In the genomic region with DNA sequence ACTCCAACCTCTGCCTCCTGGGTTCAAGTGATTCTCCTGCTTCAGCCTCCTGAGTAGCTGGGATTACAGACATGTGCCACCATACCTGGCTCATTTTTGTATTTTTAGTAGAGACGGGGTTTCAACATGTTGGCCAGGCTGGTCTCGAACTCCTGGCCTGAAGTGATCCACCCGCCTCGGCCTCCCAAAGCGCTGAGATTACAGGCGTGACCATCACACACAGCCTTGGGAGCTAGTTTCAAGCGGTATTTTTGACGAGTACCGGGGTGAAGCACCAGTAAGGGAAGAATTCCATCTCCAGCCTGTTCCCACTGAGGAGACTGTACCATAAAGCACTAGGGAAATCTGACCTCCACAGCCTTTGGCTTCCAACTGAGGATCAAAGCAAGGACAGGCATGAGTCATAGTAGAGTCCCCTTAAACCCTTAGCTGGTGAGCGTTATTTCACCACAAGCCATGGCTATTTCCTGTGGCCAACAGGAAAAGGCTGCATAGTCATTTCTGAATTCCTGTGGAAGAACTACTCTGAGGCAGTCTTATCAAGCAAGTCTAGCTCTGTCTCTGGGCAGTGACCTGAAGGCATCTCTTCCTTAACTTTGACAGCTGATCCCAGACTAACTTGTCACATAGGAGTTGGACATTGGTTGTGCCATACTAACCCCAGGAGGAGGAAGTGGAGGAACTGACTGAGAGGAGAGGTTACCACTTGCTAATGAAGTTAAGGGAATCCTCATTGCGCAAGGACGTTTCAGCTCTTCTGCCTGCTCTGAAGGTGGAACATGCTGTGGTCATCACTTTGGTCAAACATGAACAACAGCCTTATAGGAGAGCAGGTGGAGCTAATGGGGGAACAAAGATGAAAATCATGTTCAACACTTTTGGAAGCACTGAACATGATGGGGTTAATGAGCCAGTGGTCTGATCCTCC, we compare ENCODE assay signal across 1 cellular context.
TF ChIP-seq lines count a peak whose summit lies in the region.

No MANE protein-coding gene starts in this region.

TF ChIP-seq in HepG2, 621 proteins besides CTCF, POLR2A, EP300 and RAD21 (continued from another document and continues in another):
- TF ChIP-seq ZNF10 (CRISPR knock-in tag; IDR thresholded peaks at IDR 0.05; ENCODE audit: borderline replicate concordance, low read depth) (no peak), ZNF530 (CRISPR knock-in tag; IDR thresholded peaks at IDR 0.05; ENCODE audit: low read depth) (no peak), ZNF350 (CRISPR knock-in tag; IDR thresholded peaks at IDR 0.05; ENCODE audit: borderline replicate concordance, low read depth) (0 out of 2 replicates have a peak, but pooled peaks have one; percentile 26), FOXA1 (IDR thresholded peaks at IDR 0.05) (no peak), FOXA1 (CRISPR knock-in tag; IDR thresholded peaks at IDR 0.05) (no peak), SP1 (IDR thresholded peaks at IDR 0.05) (no peak), SP1 (CRISPR knock-in tag; IDR thresholded peaks at IDR 0.05) (no peak), SRSF9 (IDR thresholded peaks at IDR 0.05; ENCODE audit: borderline replicate concordance, insufficient read depth, low read depth, low read length, poor library complexity, severe bottlenecking) (no peak), KDM6A (CRISPR knock-in tag; IDR thresholded peaks at IDR 0.05; ENCODE audit: low read depth) (0 out of 2 replicates have a peak, but pooled peaks have one; percentile 31), ZKSCAN1 (IDR thresholded peaks at IDR 0.05; ENCODE audit: low read length) (no peak), RBM22 (optimal IDR thresholded peaks at IDR 0.05; ENCODE audit: low read length) (no peak), CAMTA2 (CRISPR knock-in tag; IDR thresholded peaks at IDR 0.05; ENCODE audit: borderline replicate concordance) (no peak), MEIS1 (CRISPR knock-in tag; IDR thresholded peaks at IDR 0.05; ENCODE audit: borderline replicate concordance) (no peak), XBP1 (CRISPR knock-in tag; IDR thresholded peaks at IDR 0.05) (no peak), ZZZ3 (CRISPR knock-in tag; IDR thresholded peaks at IDR 0.05; ENCODE audit: borderline replicate concordance) (no peak), HMGA1 (CRISPR knock-in tag; conservative IDR thresholded peaks at IDR 0.05) (no peak), CC2D1A (CRISPR knock-in tag; IDR thresholded peaks at IDR 0.05) (no peak), SMC3 (IDR thresholded peaks at IDR 0.05; ENCODE audit: low read length) (no peak; the same call in 1 of the 2 replicates), ZNF792 (CRISPR knock-in tag; IDR thresholded peaks at IDR 0.05) (peak; percentile 73; the same call in 1 of the 2 replicates), SP4 (CRISPR knock-in tag; IDR thresholded peaks at IDR 0.05) (0 out of 2 replicates have a peak, but pooled peaks have one; percentile 19), ZFP1 (CRISPR knock-in tag; IDR thresholded peaks at IDR 0.05) (no peak), SIN3B (IDR thresholded peaks at IDR 0.05; ENCODE audit: low read length) (no peak), TARDBP (CRISPR knock-in tag; IDR thresholded peaks at IDR 0.05) (no peak), ZNF274 (CRISPR knock-in tag; IDR thresholded peaks at IDR 0.05) (no peak), ZNF24 (IDR thresholded peaks at IDR 0.05) (no peak), MXI1 (IDR thresholded peaks at IDR 0.05; ENCODE audit: borderline replicate concordance, low read depth, low read length) (peak; percentile 44; the same call in 1 of the 3 replicates), YEATS2 (CRISPR knock-in tag; IDR thresholded peaks at IDR 0.05; ENCODE audit: borderline replicate concordance) (no peak; the same call in 1 of the 2 replicates), FOSL1 (CRISPR knock-in tag; IDR thresholded peaks at IDR 0.05; ENCODE audit: borderline replicate concordance) (peak; percentile 91), FLYWCH1 (CRISPR knock-in tag; IDR thresholded peaks at IDR 0.05) (no peak)
- TF ChIP-seq, protein P1, sequence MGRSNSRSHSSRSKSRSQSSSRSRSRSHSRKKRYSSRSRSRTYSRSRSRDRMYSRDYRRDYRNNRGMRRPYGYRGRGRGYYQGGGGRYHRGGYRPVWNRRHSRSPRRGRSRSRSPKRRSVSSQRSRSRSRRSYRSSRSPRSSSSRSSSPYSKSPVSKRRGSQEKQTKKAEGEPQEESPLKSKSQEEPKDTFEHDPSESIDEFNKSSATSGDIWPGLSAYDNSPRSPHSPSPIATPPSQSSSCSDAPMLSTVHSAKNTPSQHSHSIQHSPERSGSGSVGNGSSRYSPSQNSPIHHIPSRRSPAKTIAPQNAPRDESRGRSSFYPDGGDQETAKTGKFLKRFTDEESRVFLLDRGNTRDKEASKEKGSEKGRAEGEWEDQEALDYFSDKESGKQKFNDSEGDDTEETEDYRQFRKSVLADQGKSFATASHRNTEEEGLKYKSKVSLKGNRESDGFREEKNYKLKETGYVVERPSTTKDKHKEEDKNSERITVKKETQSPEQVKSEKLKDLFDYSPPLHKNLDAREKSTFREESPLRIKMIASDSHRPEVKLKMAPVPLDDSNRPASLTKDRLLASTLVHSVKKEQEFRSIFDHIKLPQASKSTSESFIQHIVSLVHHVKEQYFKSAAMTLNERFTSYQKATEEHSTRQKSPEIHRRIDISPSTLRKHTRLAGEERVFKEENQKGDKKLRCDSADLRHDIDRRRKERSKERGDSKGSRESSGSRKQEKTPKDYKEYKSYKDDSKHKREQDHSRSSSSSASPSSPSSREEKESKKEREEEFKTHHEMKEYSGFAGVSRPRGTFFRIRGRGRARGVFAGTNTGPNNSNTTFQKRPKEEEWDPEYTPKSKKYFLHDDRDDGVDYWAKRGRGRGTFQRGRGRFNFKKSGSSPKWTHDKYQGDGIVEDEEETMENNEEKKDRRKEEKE (IDR thresholded peaks at IDR 0.05): no peak
- TF ChIP-seq, protein P2, sequence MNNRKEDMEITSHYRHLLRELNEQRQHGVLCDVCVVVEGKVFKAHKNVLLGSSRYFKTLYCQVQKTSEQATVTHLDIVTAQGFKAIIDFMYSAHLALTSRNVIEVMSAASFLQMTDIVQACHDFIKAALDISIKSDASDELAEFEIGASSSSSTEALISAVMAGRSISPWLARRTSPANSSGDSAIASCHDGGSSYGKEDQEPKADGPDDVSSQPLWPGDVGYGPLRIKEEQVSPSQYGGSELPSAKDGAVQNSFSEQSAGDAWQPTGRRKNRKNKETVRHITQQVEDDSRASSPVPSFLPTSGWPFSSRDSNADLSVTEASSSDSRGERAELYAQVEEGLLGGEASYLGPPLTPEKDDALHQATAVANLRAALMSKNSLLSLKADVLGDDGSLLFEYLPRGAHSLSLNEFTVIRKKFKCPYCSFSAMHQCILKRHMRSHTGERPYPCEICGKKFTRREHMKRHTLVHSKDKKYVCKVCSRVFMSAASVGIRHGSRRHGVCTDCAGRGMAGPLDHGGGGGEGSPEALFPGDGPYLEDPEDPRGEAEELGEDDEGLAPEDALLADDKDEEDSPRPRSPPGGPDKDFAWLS (CRISPR knock-in tag; IDR thresholded peaks at IDR 0.05; ENCODE audit: borderline replicate concordance): no peak
- TF ChIP-seq, protein P3, sequence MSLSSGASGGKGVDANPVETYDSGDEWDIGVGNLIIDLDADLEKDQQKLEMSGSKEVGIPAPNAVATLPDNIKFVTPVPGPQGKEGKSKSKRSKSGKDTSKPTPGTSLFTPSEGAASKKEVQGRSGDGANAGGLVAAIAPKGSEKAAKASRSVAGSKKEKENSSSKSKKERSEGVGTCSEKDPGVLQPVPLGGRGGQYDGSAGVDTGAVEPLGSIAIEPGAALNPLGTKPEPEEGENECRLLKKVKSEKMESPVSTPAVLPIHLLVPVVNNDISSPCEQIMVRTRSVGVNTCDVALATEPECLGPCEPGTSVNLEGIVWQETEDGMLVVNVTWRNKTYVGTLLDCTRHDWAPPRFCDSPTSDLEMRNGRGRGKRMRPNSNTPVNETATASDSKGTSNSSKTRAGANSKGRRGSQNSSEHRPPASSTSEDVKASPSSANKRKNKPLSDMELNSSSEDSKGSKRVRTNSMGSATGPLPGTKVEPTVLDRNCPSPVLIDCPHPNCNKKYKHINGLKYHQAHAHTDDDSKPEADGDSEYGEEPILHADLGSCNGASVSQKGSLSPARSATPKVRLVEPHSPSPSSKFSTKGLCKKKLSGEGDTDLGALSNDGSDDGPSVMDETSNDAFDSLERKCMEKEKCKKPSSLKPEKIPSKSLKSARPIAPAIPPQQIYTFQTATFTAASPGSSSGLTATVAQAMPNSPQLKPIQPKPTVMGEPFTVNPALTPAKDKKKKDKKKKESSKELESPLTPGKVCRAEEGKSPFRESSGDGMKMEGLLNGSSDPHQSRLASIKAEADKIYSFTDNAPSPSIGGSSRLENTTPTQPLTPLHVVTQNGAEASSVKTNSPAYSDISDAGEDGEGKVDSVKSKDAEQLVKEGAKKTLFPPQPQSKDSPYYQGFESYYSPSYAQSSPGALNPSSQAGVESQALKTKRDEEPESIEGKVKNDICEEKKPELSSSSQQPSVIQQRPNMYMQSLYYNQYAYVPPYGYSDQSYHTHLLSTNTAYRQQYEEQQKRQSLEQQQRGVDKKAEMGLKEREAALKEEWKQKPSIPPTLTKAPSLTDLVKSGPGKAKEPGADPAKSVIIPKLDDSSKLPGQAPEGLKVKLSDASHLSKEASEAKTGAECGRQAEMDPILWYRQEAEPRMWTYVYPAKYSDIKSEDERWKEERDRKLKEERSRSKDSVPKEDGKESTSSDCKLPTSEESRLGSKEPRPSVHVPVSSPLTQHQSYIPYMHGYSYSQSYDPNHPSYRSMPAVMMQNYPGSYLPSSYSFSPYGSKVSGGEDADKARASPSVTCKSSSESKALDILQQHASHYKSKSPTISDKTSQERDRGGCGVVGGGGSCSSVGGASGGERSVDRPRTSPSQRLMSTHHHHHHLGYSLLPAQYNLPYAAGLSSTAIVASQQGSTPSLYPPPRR (CRISPR knock-in tag; IDR thresholded peaks at IDR 0.05; ENCODE audit: borderline replicate concordance): peak; percentile 32; the same call in 1 of the 2 replicates
- TF ChIP-seq, protein P4, sequence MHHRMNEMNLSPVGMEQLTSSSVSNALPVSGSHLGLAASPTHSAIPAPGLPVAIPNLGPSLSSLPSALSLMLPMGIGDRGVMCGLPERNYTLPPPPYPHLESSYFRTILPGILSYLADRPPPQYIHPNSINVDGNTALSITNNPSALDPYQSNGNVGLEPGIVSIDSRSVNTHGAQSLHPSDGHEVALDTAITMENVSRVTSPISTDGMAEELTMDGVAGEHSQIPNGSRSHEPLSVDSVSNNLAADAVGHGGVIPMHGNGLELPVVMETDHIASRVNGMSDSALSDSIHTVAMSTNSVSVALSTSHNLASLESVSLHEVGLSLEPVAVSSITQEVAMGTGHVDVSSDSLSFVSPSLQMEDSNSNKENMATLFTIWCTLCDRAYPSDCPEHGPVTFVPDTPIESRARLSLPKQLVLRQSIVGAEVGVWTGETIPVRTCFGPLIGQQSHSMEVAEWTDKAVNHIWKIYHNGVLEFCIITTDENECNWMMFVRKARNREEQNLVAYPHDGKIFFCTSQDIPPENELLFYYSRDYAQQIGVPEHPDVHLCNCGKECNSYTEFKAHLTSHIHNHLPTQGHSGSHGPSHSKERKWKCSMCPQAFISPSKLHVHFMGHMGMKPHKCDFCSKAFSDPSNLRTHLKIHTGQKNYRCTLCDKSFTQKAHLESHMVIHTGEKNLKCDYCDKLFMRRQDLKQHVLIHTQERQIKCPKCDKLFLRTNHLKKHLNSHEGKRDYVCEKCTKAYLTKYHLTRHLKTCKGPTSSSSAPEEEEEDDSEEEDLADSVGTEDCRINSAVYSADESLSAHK (CRISPR knock-in tag; IDR thresholded peaks at IDR 0.05; ENCODE audit: borderline replicate concordance): no peak
- TF ChIP-seq, protein P5, sequence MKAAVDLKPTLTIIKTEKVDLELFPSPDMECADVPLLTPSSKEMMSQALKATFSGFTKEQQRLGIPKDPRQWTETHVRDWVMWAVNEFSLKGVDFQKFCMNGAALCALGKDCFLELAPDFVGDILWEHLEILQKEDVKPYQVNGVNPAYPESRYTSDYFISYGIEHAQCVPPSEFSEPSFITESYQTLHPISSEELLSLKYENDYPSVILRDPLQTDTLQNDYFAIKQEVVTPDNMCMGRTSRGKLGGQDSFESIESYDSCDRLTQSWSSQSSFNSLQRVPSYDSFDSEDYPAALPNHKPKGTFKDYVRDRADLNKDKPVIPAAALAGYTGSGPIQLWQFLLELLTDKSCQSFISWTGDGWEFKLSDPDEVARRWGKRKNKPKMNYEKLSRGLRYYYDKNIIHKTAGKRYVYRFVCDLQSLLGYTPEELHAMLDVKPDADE (CRISPR knock-in tag; IDR thresholded peaks at IDR 0.05): no peak
- TF ChIP-seq, protein P6, sequence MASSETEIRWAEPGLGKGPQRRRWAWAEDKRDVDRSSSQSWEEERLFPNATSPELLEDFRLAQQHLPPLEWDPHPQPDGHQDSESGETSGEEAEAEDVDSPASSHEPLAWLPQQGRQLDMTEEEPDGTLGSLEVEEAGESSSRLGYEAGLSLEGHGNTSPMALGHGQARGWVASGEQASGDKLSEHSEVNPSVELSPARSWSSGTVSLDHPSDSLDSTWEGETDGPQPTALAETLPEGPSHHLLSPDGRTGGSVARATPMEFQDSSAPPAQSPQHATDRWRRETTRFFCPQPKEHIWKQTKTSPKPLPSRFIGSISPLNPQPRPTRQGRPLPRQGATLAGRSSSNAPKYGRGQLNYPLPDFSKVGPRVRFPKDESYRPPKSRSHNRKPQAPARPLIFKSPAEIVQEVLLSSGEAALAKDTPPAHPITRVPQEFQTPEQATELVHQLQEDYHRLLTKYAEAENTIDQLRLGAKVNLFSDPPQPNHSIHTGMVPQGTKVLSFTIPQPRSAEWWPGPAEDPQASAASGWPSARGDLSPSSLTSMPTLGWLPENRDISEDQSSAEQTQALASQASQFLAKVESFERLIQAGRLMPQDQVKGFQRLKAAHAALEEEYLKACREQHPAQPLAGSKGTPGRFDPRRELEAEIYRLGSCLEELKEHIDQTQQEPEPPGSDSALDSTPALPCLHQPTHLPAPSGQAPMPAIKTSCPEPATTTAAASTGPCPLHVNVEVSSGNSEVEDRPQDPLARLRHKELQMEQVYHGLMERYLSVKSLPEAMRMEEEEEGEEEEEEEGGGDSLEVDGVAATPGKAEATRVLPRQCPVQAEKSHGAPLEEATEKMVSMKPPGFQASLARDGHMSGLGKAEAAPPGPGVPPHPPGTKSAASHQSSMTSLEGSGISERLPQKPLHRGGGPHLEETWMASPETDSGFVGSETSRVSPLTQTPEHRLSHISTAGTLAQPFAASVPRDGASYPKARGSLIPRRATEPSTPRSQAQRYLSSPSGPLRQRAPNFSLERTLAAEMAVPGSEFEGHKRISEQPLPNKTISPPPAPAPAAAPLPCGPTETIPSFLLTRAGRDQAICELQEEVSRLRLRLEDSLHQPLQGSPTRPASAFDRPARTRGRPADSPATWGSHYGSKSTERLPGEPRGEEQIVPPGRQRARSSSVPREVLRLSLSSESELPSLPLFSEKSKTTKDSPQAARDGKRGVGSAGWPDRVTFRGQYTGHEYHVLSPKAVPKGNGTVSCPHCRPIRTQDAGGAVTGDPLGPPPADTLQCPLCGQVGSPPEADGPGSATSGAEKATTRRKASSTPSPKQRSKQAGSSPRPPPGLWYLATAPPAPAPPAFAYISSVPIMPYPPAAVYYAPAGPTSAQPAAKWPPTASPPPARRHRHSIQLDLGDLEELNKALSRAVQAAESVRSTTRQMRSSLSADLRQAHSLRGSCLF (CRISPR knock-in tag; IDR thresholded peaks at IDR 0.05; ENCODE audit: borderline replicate concordance): no peak
- TF ChIP-seq, protein P7, sequence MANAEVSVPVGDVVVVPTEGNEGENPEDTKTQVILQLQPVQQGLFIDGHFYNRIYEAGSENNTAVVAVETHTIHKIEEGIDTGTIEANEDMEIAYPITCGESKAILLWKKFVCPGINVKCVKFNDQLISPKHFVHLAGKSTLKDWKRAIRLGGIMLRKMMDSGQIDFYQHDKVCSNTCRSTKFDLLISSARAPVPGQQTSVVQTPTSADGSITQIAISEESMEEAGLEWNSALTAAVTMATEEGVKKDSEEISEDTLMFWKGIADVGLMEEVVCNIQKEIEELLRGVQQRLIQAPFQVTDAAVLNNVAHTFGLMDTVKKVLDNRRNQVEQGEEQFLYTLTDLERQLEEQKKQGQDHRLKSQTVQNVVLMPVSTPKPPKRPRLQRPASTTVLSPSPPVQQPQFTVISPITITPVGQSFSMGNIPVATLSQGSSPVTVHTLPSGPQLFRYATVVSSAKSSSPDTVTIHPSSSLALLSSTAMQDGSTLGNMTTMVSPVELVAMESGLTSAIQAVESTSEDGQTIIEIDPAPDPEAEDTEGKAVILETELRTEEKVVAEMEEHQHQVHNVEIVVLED (CRISPR knock-in tag; IDR thresholded peaks at IDR 0.05; ENCODE audit: borderline replicate concordance): no peak
